In the genomic region with DNA sequence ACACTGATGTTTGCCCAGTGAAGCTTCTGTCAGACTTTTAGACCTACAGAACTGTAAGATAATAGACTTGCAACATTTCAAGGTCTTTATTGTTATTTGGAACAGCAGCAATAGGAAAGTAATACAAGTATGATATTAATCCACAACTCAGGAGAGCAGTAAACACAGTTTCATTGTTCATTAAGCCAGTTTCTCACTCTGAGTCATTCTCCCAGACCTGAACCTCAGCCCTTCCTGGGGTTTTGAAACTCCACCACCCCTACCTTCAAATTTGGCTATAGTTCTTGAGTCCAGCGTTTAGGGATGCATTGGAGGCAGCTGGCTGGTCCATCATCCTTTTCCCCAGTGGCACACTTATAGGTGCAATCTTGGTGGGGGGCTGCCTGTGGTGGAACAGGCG, we compare ENCODE assay signal across 18 cellular contexts.
DNase-seq lines count a peak whose midpoint lies in the region; ATAC-seq and TF ChIP-seq lines count a peak whose summit lies in the region.
"Had no signal": no experiment of that assay in that cellular context is flagged by ENCODE, and none has a peak within 500 bp of the region (broad histone marks: within the 10 kb centered on the region; RNA-seq: fewer than 3 reads in every experiment).

No MANE protein-coding gene starts in this region.

- TF ChIP-seq POLR2A in upper lobe of left lung (IDR thresholded peaks at IDR 0.05): no peak

- 86 to 90% methylated on average over 2 of the region's 2 CpGs for WGBS in upper lobe of left lung, 2 donors

- no peak overlapping the region for H3K27ac Mint-ChIP-seq in effector memory CD8-positive, alpha-beta T cell
- H3K27ac Mint-ChIP-seq: activated CD4-positive, alpha-beta T cell treated with anti-CD3 and anti-CD28 coated beads, Interleukin-2, amount 10 ng/mL, durations not matched to agents 7 days and 5 days; activated naive CD4-positive, alpha-beta T cell treated with anti-CD3 and anti-CD28 coated beads for 36 hours; CD4-positive, alpha-beta memory T cell; H9 had no signal

- H3K27ac ChIP-seq in upper lobe of left lung: no peak overlapping the region
- H3K27ac ChIP-seq: left lung, right lobe of liver, vagina had no signal

- H3K4me1 ChIP-seq in upper lobe of left lung: no peaks in the 10 kb centered on the region
- H3K4me1 ChIP-seq: left lung, right lobe of liver, vagina had no signal

- peaks cover 19 to 44% of the 10 kb centered on the region in 2 donors for H3K27me3 Mint-ChIP-seq in effector memory CD8-positive, alpha-beta T cell

- TF ChIP-seq CTCF in GM20000 (IDR thresholded peaks at IDR 0.05; ENCODE audit: extremely low read depth, missing control alignments): no peak
- no peak for TF ChIP-seq CTCF in upper lobe of left lung (IDR thresholded peaks at IDR 0.05)

- H3K9me3 Mint-ChIP-seq in effector memory CD8-positive, alpha-beta T cell: no peaks in the 10 kb centered on the region
- H3K9me3 Mint-ChIP-seq: activated CD4-positive, alpha-beta T cell treated with anti-CD3 and anti-CD28 coated beads, Interleukin-2, amount 10 ng/mL, durations not matched to agents 7 days and 5 days; activated naive CD4-positive, alpha-beta T cell treated with anti-CD3 and anti-CD28 coated beads for 36 hours; CD4-positive, alpha-beta memory T cell; H9 had no signal

- H3K4me1 Mint-ChIP-seq in effector memory CD8-positive, alpha-beta T cell (ENCODE audit: low read depth in 2 of 2): no peaks in the 10 kb centered on the region
- H3K4me1 Mint-ChIP-seq: activated CD4-positive, alpha-beta T cell treated with anti-CD3 and anti-CD28 coated beads, Interleukin-2, amount 10 ng/mL, durations not matched to agents 7 days and 5 days had no signal

- H3K4me3 ChIP-seq in upper lobe of left lung: no peak overlapping the region
- H3K4me3 ChIP-seq: left lung, right lobe of liver, vagina had no signal

- no peak for TF ChIP-seq EP300 in upper lobe of left lung (IDR thresholded peaks at IDR 0.05)

- ATAC-seq in GM18517 (IDR thresholded peaks at IDR 0.05; ENCODE audit: unreplicated experiment) (peak; percentile 68), GM21381 (IDR thresholded peaks at IDR 0.05; ENCODE audit: unreplicated experiment) (peak; percentile 84), HG02798 (IDR thresholded peaks at IDR 0.05; ENCODE audit: poor library complexity, unreplicated experiment) (peak; percentile 51), HG03432 (IDR thresholded peaks at IDR 0.05; ENCODE audit: unreplicated experiment) (peak; percentile 81), upper lobe of left lung (ENCODE audit: low FRiP score in 2 of 2) (no peak)
- no peak for ATAC-seq in effector memory CD8-positive, alpha-beta T cell (replicated peaks)
- ATAC-seq: left lung, Panc1, right lobe of liver had no signal

- H3K9me3 ChIP-seq in upper lobe of left lung: no peaks in the 10 kb centered on the region
- H3K9me3 ChIP-seq: right lobe of liver, vagina had no signal

- no peaks in the 10 kb centered on the region for H3K36me3 Mint-ChIP-seq in effector memory CD8-positive, alpha-beta T cell (ENCODE audit: insufficient read depth)
- H3K36me3 Mint-ChIP-seq: CD4-positive, alpha-beta memory T cell had no signal

- H3K36me3 ChIP-seq in upper lobe of left lung: no peaks in the 10 kb centered on the region
- H3K36me3 ChIP-seq: left lung, right lobe of liver, vagina had no signal

- DNase-seq in effector memory CD8-positive, alpha-beta T cell: no peak
- DNase-seq in GM20000 (ENCODE audit: low spot score): no peak
- no peak for DNase-seq in activated gamma-delta T cell treated with Interleukin-2 at 50 U/mL for 16 hours
- no peak for DNase-seq in upper lobe of left lung
- DNase-seq: activated CD4-positive, alpha-beta T cell treated with anti-CD3 and anti-CD28 coated beads, Interleukin-2, amount 10 ng/mL, durations not matched to agents 7 days and 5 days; activated naive CD4-positive, alpha-beta T cell treated with anti-CD3 and anti-CD28 coated beads for 36 hours; CD4-positive, alpha-beta memory T cell; DND-41; foreskin melanocyte; H9; left lung; right lobe of liver had no signal

- no peaks in the 10 kb centered on the region for H3K27me3 ChIP-seq in upper lobe of left lung
- H3K27me3 ChIP-seq: left lung, right lobe of liver, vagina had no signal

- no peak overlapping the region for H3K4me3 Mint-ChIP-seq in effector memory CD8-positive, alpha-beta T cell
- H3K4me3 Mint-ChIP-seq: activated CD4-positive, alpha-beta T cell treated with anti-CD3 and anti-CD28 coated beads, Interleukin-2, amount 10 ng/mL, durations not matched to agents 7 days and 5 days; activated naive CD4-positive, alpha-beta T cell treated with anti-CD3 and anti-CD28 coated beads for 36 hours; H9 had no signal

Comparison
In these comparisons a context has a peak if more than half of its experiments do, and no peak if none do; other contexts are left out.
1. ATAC-seq: peak in GM18517 (single experiment), GM21381 (single experiment), HG02798 (single experiment) and HG03432 (single experiment); none in effector memory CD8-positive, alpha-beta T cell (single experiment) and upper lobe of left lung (0 of 2).